In genomic region chr6:128538763-128539162, GRCh38 we compare ENCODE assay signal across 19 cellular contexts. TPM values are rescaled to one million over a fixed set of nuclear protein-coding genes. Genes with fewer than 3 reads are reported as not detected.
A peak's percentile ranks its signal among the peaks of the same experiment; 100 is the strongest.
DNase-seq lines count a peak whose midpoint lies in the region; ATAC-seq and TF ChIP-seq lines count a peak whose summit lies in the region.
"Had no signal": no experiment of that assay in that cellular context is flagged by ENCODE, and none has a peak within 500 bp of the region (broad histone marks: within the 10 kb centered on the region; RNA-seq: fewer than 3 reads in every experiment).

No MANE protein-coding gene starts in this region.

- peaks cover 2% of the 10 kb centered on the region for H3K4me1 Mint-ChIP-seq in endothelial cell (ENCODE audit: unreplicated experiment)
- H3K4me1 Mint-ChIP-seq: B cell; CD4-positive, CD25-positive, alpha-beta regulatory T cell had no signal

- H3K4me1 ChIP-seq in GM23248 (ENCODE audit: insufficient read depth), result no peaks in the 10 kb centered on the region; the same call in 1 of the 2 replicates
- H3K4me1 ChIP-seq in RWPE2 (ENCODE audit: insufficient read depth, poor library complexity, severe bottlenecking), result peaks cover 7% of the 10 kb centered on the region

- H3F3A ChIP-seq in GM23248 (ENCODE audit: insufficient read depth), result no peaks in the 10 kb centered on the region

- H3K36me3 ChIP-seq in GM23248 (ENCODE audit: low read depth) (no peaks in the 10 kb centered on the region), RWPE2 (ENCODE audit: low read depth) (no peaks in the 10 kb centered on the region)

- no peaks in the 10 kb centered on the region for H3K27me3 ChIP-seq in GM23248 (replicated peaks; ENCODE audit: insufficient read depth)
- no peaks in the 10 kb centered on the region for H3K27me3 ChIP-seq in RWPE2 (ENCODE audit: insufficient read depth, poor library complexity, severe bottlenecking)

- 0 out of 2 replicates have a peak overlapping the region, but pooled peaks have one; percentile 26 for H3K27ac ChIP-seq in GM23248
- no peak overlapping the region for H3K27ac ChIP-seq in RWPE2 (ENCODE audit: poor library complexity, severe bottlenecking)

- H3K27me3 Mint-ChIP-seq in endothelial cell (ENCODE audit: unreplicated experiment), result no peaks in the 10 kb centered on the region
- H3K27me3 Mint-ChIP-seq: CD4-positive, CD25-positive, alpha-beta regulatory T cell had no signal

- no peaks in the 10 kb centered on the region for H4K20me1 ChIP-seq in GM23248 (ENCODE audit: insufficient read depth)

- H3K9me2 ChIP-seq in GM23248 (ENCODE audit: insufficient read depth), result no peaks in the 10 kb centered on the region

- no peak overlapping the region for H3K9ac ChIP-seq in GM23248

- H3K4me3 Mint-ChIP-seq in endothelial cell (ENCODE audit: unreplicated experiment), result no peak overlapping the region
- H3K4me3 Mint-ChIP-seq: B cell; CD4-positive, CD25-positive, alpha-beta regulatory T cell had no signal

- H3K4me2 ChIP-seq in GM23248 (ENCODE audit: unreplicated experiment), result no peak overlapping the region

- H3K79me2 ChIP-seq in GM23248 (ENCODE audit: insufficient read depth), result no peaks in the 10 kb centered on the region

- no peak overlapping the region for H2AFZ ChIP-seq in GM23248

- no peaks in the 10 kb centered on the region for H3K36me3 Mint-ChIP-seq in activated naive CD4-positive, alpha-beta T cell treated with anti-CD3 and anti-CD28 coated beads, Interleukin-2, amount 50 U/mL, for 72 hours
- H3K36me3 Mint-ChIP-seq in endothelial cell (ENCODE audit: low read depth, unreplicated experiment), result no peaks in the 10 kb centered on the region
- H3K36me3 Mint-ChIP-seq: CD4-positive, CD25-positive, alpha-beta regulatory T cell had no signal

- ATAC-seq in RWPE2 (ENCODE audit: low read depth) (peak; percentile 64), GM18511 (IDR thresholded peaks at IDR 0.05; ENCODE audit: unreplicated experiment) (no peak), GM19467 (IDR thresholded peaks at IDR 0.05; ENCODE audit: unreplicated experiment) (no peak)
- ATAC-seq in activated naive CD4-positive, alpha-beta T cell treated with anti-CD3 and anti-CD28 coated beads, Interleukin-2, amount 50 U/mL, for 72 hours, result no peak

- H3K4me3 ChIP-seq in AG10803 (ENCODE audit: low read length) (no peak overlapping the region), GM23248 (no peak overlapping the region), RWPE2 (ENCODE audit: severe bottlenecking) (no peak overlapping the region), fibroblast of villous mesenchyme (ENCODE audit: low read depth, low read length) (no peak overlapping the region)

- no peak for TF ChIP-seq CTCF in AG10803 (conservative IDR thresholded peaks at IDR 0.05; ENCODE audit: low read length)
- TF ChIP-seq CTCF in RWPE2 (IDR thresholded peaks at IDR 0.05; ENCODE audit: poor library complexity, severe bottlenecking), result no peak
- TF ChIP-seq CTCF in fibroblast of villous mesenchyme (IDR thresholded peaks at IDR 0.05; ENCODE audit: insufficient read depth, low read depth, low read length), result no peak
- no peak for TF ChIP-seq CTCF in endothelial cell (IDR thresholded peaks at IDR 0.05; ENCODE audit: unreplicated experiment)

- H3K9me3 ChIP-seq in GM23248 (ENCODE audit: low read depth) (no peaks in the 10 kb centered on the region), RWPE2 (ENCODE audit: severe bottlenecking) (no peaks in the 10 kb centered on the region)

- H3K9me3 Mint-ChIP-seq in activated naive CD4-positive, alpha-beta T cell treated with anti-CD3 and anti-CD28 coated beads, Interleukin-2, amount 50 U/mL, for 72 hours, result no peaks in the 10 kb centered on the region
- no peaks in the 10 kb centered on the region for H3K9me3 Mint-ChIP-seq in endothelial cell (ENCODE audit: unreplicated experiment)
- H3K9me3 Mint-ChIP-seq: CD4-positive, CD25-positive, alpha-beta regulatory T cell had no signal

- in situ Hi-C loops in GM23248 (cut with MboI), result no loop called here

- 68 to 79% methylated on average over 4 of the region's 4 CpGs for WGBS in GM23248 (ENCODE audit: low coverage in 1 of 2, low lambda C conversion rate in 2 of 2, missing lambda C conversion rate in 2 of 2), 2 experiments

- H3K27ac Mint-ChIP-seq in activated naive CD4-positive, alpha-beta T cell treated with anti-CD3 and anti-CD28 coated beads, Interleukin-2, amount 50 U/mL, for 72 hours, result no peak overlapping the region
- H3K27ac Mint-ChIP-seq in endothelial cell (ENCODE audit: unreplicated experiment), result no peak overlapping the region
- H3K27ac Mint-ChIP-seq: B cell; CD4-positive, CD25-positive, alpha-beta regulatory T cell had no signal

- peak; percentile 56 for DNase-seq in AG10803 (ENCODE audit: low read depth)
- DNase-seq in GM23248, result peak; percentile 51
- no peak for DNase-seq in RWPE2 (ENCODE audit: low spot score)
- DNase-seq in fibroblast of villous mesenchyme (ENCODE audit: low read depth), result peak; percentile 46
- no peak for DNase-seq in activated naive CD4-positive, alpha-beta T cell treated with anti-CD3 and anti-CD28 coated beads, Interleukin-2, amount 50 U/mL, for 72 hours (ENCODE audit: low spot score in 2 of 2)
- no peak for DNase-seq in endothelial cell (ENCODE audit: low spot score)
- DNase-seq: CD4-positive, CD25-positive, alpha-beta regulatory T cell; COR-L47; H7; NCI-H1105 treated with DMSO at 0.1 percent for 48 hours; NCI-H1694 treated with DMSO at 0.1 percent for 48 hours; NCI-H2107; NCI-H510A treated with DMSO at 0.1 percent for 48 hours; NCI-H82; SHP77 treated with DMSO at 0.1 percent for 48 hours; T-helper 1 cell had no signal

RNA-seq across cellular contexts. Expression of gene PTPRK, which starts 18.4 kb away (rescaled TPM):
- total RNA-seq in GM23248 (2014; rRNA removed; shearing (Covaris generic)), result 23.1 and 34.5 TPM in 2 replicates
- polyA plus RNA-seq in GM23248 (2016; fragmentation: Nextera tagmentation; extraction: Ambion mirVana), result 22.3 and 24.6 TPM in 2 replicates
- total RNA-seq in fibroblast of villous mesenchyme (70.0 and 82.5 TPM in 2 replicates), endothelial cell (ENCODE audit: unreplicated experiment) (47.3 TPM)
- total RNA-seq in activated naive CD4-positive, alpha-beta T cell treated with anti-CD3 and anti-CD28 coated beads, Interleukin-2, amount 50 U/mL, for 72 hours, result 1 to 10 TPM; 3.2 to 5.1 TPM

Comparison
In these comparisons a context has a peak if more than half of its experiments do, and no peak if none do; other contexts are left out.
1. DNase-seq: peak in AG10803 (single experiment), GM23248 (single experiment) and fibroblast of villous mesenchyme (single experiment); none in RWPE2 (single experiment), activated naive CD4-positive, alpha-beta T cell treated with anti-CD3 and anti-CD28 coated beads, Interleukin-2, amount 50 U/mL, for 72 hours (0 of 2) and endothelial cell (single experiment).